In genomic region chr22:36522662-36523061, GRCh38 we compare ENCODE assay signal across 24 cellular contexts. TPM values are rescaled to one million over a fixed set of nuclear protein-coding genes. Genes with fewer than 3 reads are reported as not detected.
DNase-seq lines count a peak whose midpoint lies in the region; ATAC-seq, FAIRE-seq and TF ChIP-seq lines count a peak whose summit lies in the region.
"Had no signal": no experiment of that assay in that cellular context is flagged by ENCODE, and none has a peak within 500 bp of the region (broad histone marks: within the 10 kb centered on the region; RNA-seq: fewer than 3 reads in every experiment).

No MANE protein-coding gene starts in this region.

- no peaks in the 10 kb centered on the region for H3K27me3 Mint-ChIP-seq in activated T-cell treated with anti-CD3 and anti-CD28 coated beads, Interleukin-2, amount 50 U/mL, for 24 hours
- H3K27me3 Mint-ChIP-seq in stimulated activated memory B cell treated with anti-CD40 and anti-IgM and Interleukin-4, amounts not matched to agents 10 μg/mL and 1 μg/mL and 100 μg/mL, for 72 hours = no peaks in the 10 kb centered on the region
- H3K27me3 Mint-ChIP-seq: B cell; CD4-positive, CD25-positive, alpha-beta regulatory T cell had no signal

- H3K79me2 ChIP-seq in GM12878 (ENCODE audit: control insufficient read depth, insufficient read depth, low read length) = peaks cover 21% of the 10 kb centered on the region

- BruUV-seq in GM12878 (replicated peaks; lab: Mats Ljungman, UMichigan) = no TSS peak

- H3K4me3 ChIP-seq in GM12878 = no peak overlapping the region
- H3K4me3 ChIP-seq: BLaER1, HAP-1 had no signal

- H3K27ac Mint-ChIP-seq in activated T-cell treated with anti-CD3 and anti-CD28 coated beads, Interleukin-2, amount 50 U/mL, for 24 hours = peak overlapping the region; percentile 74
- H3K27ac Mint-ChIP-seq in stimulated activated memory B cell treated with anti-CD40 and anti-IgM and Interleukin-4, amounts not matched to agents 10 μg/mL and 1 μg/mL and 100 μg/mL, for 72 hours = no peak overlapping the region
- H3K27ac Mint-ChIP-seq in stimulated activated effector memory CD8-positive, alpha-beta T cell treated with anti-CD3 and anti-CD28 coated beads, Interleukin-12 subunit alpha, Interleukin-12 subunit beta, amount 100 ng/mL, for 72 hours = no peak overlapping the region
- H3K27ac Mint-ChIP-seq: B cell; CD4-positive, CD25-positive, alpha-beta regulatory T cell; CD8-positive, alpha-beta T cell; HFFc6 had no signal

- RAD21 ChIA-PET in GM12878 (lab: Charles Lee; ENCODE audit: unreplicated experiment) = interaction anchor here (1.2 kb wide), 1 partner anchor 12 kb away, joined by 4 read pairs; no protein-coding TSS in a partner anchor

- no peak for TF ChIP-seq POLR2A in GM12891 (IDR thresholded peaks at IDR 0.05; ENCODE audit: low read depth, low read length)
- no peak for TF ChIP-seq POLR2A in GM12878 (IDR thresholded peaks at IDR 0.05; ENCODE audit: low read depth, low read length)

- peaks cover 100% of the 10 kb centered on the region for H3K36me3 Mint-ChIP-seq in activated T-cell treated with anti-CD3 and anti-CD28 coated beads, Interleukin-2, amount 50 U/mL, for 24 hours (ENCODE audit: low read depth)
- H3K36me3 Mint-ChIP-seq in stimulated activated memory B cell treated with anti-CD40 and anti-IgM and Interleukin-4, amounts not matched to agents 10 μg/mL and 1 μg/mL and 100 μg/mL, for 72 hours = peaks cover 93% of the 10 kb centered on the region
- H3K36me3 Mint-ChIP-seq in stimulated activated effector memory CD8-positive, alpha-beta T cell treated with anti-CD3 and anti-CD28 coated beads, Interleukin-12 subunit alpha, Interleukin-12 subunit beta, amount 100 ng/mL, for 72 hours = peaks cover 100% of the 10 kb centered on the region

- no peaks in the 10 kb centered on the region; the same call in 2 of the 3 replicates for H3K9me3 ChIP-seq in GM12878 (replicated peaks; ENCODE audit: control insufficient read depth, insufficient read depth, low read length)
- H3K9me3 ChIP-seq: BLaER1, Caco-2, HAP-1 had no signal

- no peak for TF ChIP-seq RAD21 in GM12878 (IDR thresholded peaks at IDR 0.05; ENCODE audit: insufficient read depth, low read depth, low read length)

- TF ChIP-seq CTCF in GM12878 (IDR thresholded peaks at IDR 0.05 in 2 of 3, conservative IDR thresholded peaks at IDR 0.05 in 1 of 3; ENCODE audit: control insufficient read depth in 2 of 3, extremely low read depth in 1 of 3, insufficient read depth in 1 of 3, low read depth in 3 of 3, low read length in 3 of 3) = no peak

- no peaks in the 10 kb centered on the region; the same call in 1 of the 2 replicates for H4K20me1 ChIP-seq in GM12878 (ENCODE audit: control insufficient read depth, insufficient read depth)

- no peak overlapping the region; the same call in 1 of the 2 replicates for H3K9ac ChIP-seq in GM12878 (ENCODE audit: control insufficient read depth, insufficient read depth, low read length)
- H3K9ac ChIP-seq: BLaER1 had no signal

- in situ Hi-C loops in GM12878 (cut with MboI) = loop anchor here (25.0 kb wide), 1 partner anchor 1110 kb away; the partner anchor contains the start of gene MCM5

- intact Hi-C loops in GM12878 (cut with micrococcal nuclease; ENCODE audit: unreplicated experiment) = no loop called here

- WGBS in GM12878 (ENCODE audit: insufficient coverage, insufficient replicate concordance, low lambda C conversion rate, missing lambda C conversion rate) = 80% methylated on average over 6 of the region's 6 CpGs

- POLR2A ChIA-PET in GM12878 (lab: Charles Lee) = no interaction called here

- H3K36me3 ChIP-seq in GM12878 (ENCODE audit: control insufficient read depth in 2 of 2, insufficient read depth in 2 of 2, low read length in 1 of 2) = peaks cover 35 to 64% of the 10 kb centered on the region in 2 experiments

- CTCF ChIA-PET in GM12878 (lab: Yijun Ruan, JAX) = interaction anchor here (1.6 kb wide), 1 partner anchor 11 kb away, joined by 5 read pairs; no protein-coding TSS in a partner anchor

- no peaks in the 10 kb centered on the region; the same call in 1 of the 2 replicates for H3K4me1 ChIP-seq in GM12878 (ENCODE audit: control insufficient read depth, insufficient read depth, low read length)

- FAIRE-seq in GM12891 (lab: Jason Lieb, UNC) = no peak
- no peak for FAIRE-seq in GM12878 (lab: Jason Lieb, UNC)
- FAIRE-seq: A204.1, GM12892, H54 had no signal

- SMC1A ChIA-PET in GM12878 (lab: Charles Lee; ENCODE audit: uncharacterized antibody, unreplicated experiment) = no interaction called here

- H3K4me3 Mint-ChIP-seq in activated T-cell treated with anti-CD3 and anti-CD28 coated beads, Interleukin-2, amount 50 U/mL, for 24 hours = no peak overlapping the region
- no peak overlapping the region for H3K4me3 Mint-ChIP-seq in stimulated activated memory B cell treated with anti-CD40 and anti-IgM and Interleukin-4, amounts not matched to agents 10 μg/mL and 1 μg/mL and 100 μg/mL, for 72 hours
- no peak overlapping the region for H3K4me3 Mint-ChIP-seq in stimulated activated effector memory CD8-positive, alpha-beta T cell treated with anti-CD3 and anti-CD28 coated beads, Interleukin-12 subunit alpha, Interleukin-12 subunit beta, amount 100 ng/mL, for 72 hours
- H3K4me3 Mint-ChIP-seq: B cell; CD8-positive, alpha-beta T cell; HFFc6 had no signal

- peak; percentile 41; the same call in 2 of the 3 replicates for ATAC-seq in GM12878
- ATAC-seq in stimulated activated memory B cell treated with anti-CD40 and anti-IgM and Interleukin-4, amounts not matched to agents 10 μg/mL and 1 μg/mL and 100 μg/mL, for 72 hours = peak; percentile 48
- ATAC-seq in stimulated activated effector memory CD8-positive, alpha-beta T cell treated with anti-CD3 and anti-CD28 coated beads, Interleukin-12 subunit alpha, Interleukin-12 subunit beta, amount 100 ng/mL, for 72 hours = no peak
- ATAC-seq: CD8-positive, alpha-beta T cell had no signal

- H3K27me3 ChIP-seq in GM12878 (replicated peaks in 1 of 2; ENCODE audit: control insufficient read depth in 2 of 2, insufficient read depth in 2 of 2, low read length in 1 of 2) = no peaks in the 10 kb centered on the region
- H3K27me3 ChIP-seq: BLaER1 had no signal

- TF ChIP-seq EP300 in GM12878 (IDR thresholded peaks at IDR 0.05; ENCODE audit: borderline replicate concordance in 1 of 2, control insufficient read depth in 1 of 2, low read depth in 2 of 2, low read length in 2 of 2) = no peak

- peaks cover 29% of the 10 kb centered on the region for H3K4me1 Mint-ChIP-seq in activated T-cell treated with anti-CD3 and anti-CD28 coated beads, Interleukin-2, amount 50 U/mL, for 24 hours (ENCODE audit: low read depth)
- H3K4me1 Mint-ChIP-seq in stimulated activated memory B cell treated with anti-CD40 and anti-IgM and Interleukin-4, amounts not matched to agents 10 μg/mL and 1 μg/mL and 100 μg/mL, for 72 hours = peaks cover 25% of the 10 kb centered on the region
- peaks cover 17% of the 10 kb centered on the region for H3K4me1 Mint-ChIP-seq in stimulated activated effector memory CD8-positive, alpha-beta T cell treated with anti-CD3 and anti-CD28 coated beads, Interleukin-12 subunit alpha, Interleukin-12 subunit beta, amount 100 ng/mL, for 72 hours

- DNase-seq in activated T-cell treated with anti-CD3 and anti-CD28 coated beads, Interleukin-2, amount 50 U/mL, for 24 hours = no peak
- no peak for DNase-seq in activated T-cell treated with anti-CD3 and anti-CD28 coated beads, Interleukin-2, amount 50 U/mL, for 48 hours
- DNase-seq in GM12891 (ENCODE audit: insufficient read length, low spot score) (no peak), GM12878 (ENCODE audit: low read depth, low spot score) (no peak), DMS79 (lab: John Stamatoyannopoulos, UW) (no peak)
- DNase-seq in activated CD4-positive, alpha-beta T cell treated with anti-CD3 and anti-CD28 coated beads, Interleukin-2, amount 50 U/mL, for 4 hours = no peak
- DNase-seq in stimulated activated effector memory CD8-positive, alpha-beta T cell treated with anti-CD3 and anti-CD28 coated beads, Interleukin-12 subunit alpha, Interleukin-12 subunit beta, amount 100 ng/mL, for 72 hours (ENCODE audit: low spot score in 2 of 2) = no peak
- DNase-seq: Caco-2; CD4-positive, CD25-positive, alpha-beta regulatory T cell; CD8-positive, alpha-beta T cell; DMS153; EL; GDM1; GOT3; HFFc6 had no signal

- no peak overlapping the region for H2AFZ ChIP-seq in GM12878 (ENCODE audit: control insufficient read depth, low read depth, low read length)

- H3K9me3 Mint-ChIP-seq in activated T-cell treated with anti-CD3 and anti-CD28 coated beads, Interleukin-2, amount 50 U/mL, for 24 hours = no peaks in the 10 kb centered on the region
- H3K9me3 Mint-ChIP-seq in stimulated activated memory B cell treated with anti-CD40 and anti-IgM and Interleukin-4, amounts not matched to agents 10 μg/mL and 1 μg/mL and 100 μg/mL, for 72 hours = no peaks in the 10 kb centered on the region
- no peaks in the 10 kb centered on the region for H3K9me3 Mint-ChIP-seq in stimulated activated effector memory CD8-positive, alpha-beta T cell treated with anti-CD3 and anti-CD28 coated beads, Interleukin-12 subunit alpha, Interleukin-12 subunit beta, amount 100 ng/mL, for 72 hours
- H3K9me3 Mint-ChIP-seq: CD4-positive, CD25-positive, alpha-beta regulatory T cell; CD8-positive, alpha-beta T cell; HFFc6 had no signal

- H3K4me2 ChIP-seq in GM12878 (ENCODE audit: control insufficient read depth, insufficient read depth) = no peak overlapping the region
- H3K4me2 ChIP-seq: BLaER1 had no signal

- H3K27ac ChIP-seq in GM12878 (ENCODE audit: control insufficient read depth, insufficient read depth) = no peak overlapping the region
- H3K27ac ChIP-seq: 22Rv1, BLaER1, C4-2B had no signal

RNA-seq across cellular contexts. Expression of gene EIF3D, which starts 6.3 kb away (rescaled TPM):
- 325 TPM for polyA plus RNA-seq in GM12891 (2012; ENCODE audit: low read depth, missing spikeins)
- 247 and 275 TPM in 2 replicates for total RNA-seq in GM12878 (2013; cell fraction: nucleolus; rRNA removed)
- total RNA-seq in GM12878 (2014; rRNA removed) (417 and 438 TPM in 2 replicates), GM12878 (2014; rRNA removed; fragmentation: Illumina TruSeq; extraction: Trizol) (424 and 435 TPM in 2 replicates), GM12878 (2021) (278 and 300 TPM in 2 replicates)
- 281 TPM for polyA plus RNA-seq in GM12878 (2011; ENCODE audit: low read depth)
- polyA plus RNA-seq in GM12878 (2011; rRNA removed) (460 and 558 TPM in 2 replicates), GM12878 (2014; fragmentation: Illumina TruSeq; extraction: Trizol) (488 and 502 TPM in 2 replicates), GM12878 (2014; fragmentation: Nextera tagmentation; extraction: Ambion mirVana) (100 to 1,000 TPM; 249 to 445 TPM), GM12878 (2014; rRNA removed) (428 and 440 TPM in 2 replicates), GM12878 (2016; fragmentation: Nextera tagmentation; extraction: Ambion mirVana) (100 to 1,000 TPM; 240 to 243 TPM)
- polyA plus RNA-seq in GM12878 (2011; cell fraction: cytosol; rRNA removed) = 608 and 749 TPM in 2 replicates
- polyA plus RNA-seq in GM12878 (2011; cell fraction: nucleus; rRNA removed) = 437 and 497 TPM in 2 replicates
- 340 and 341 TPM in 2 replicates for polyA plus RNA-seq in GM12878 (2012)
- polyA minus RNA-seq in GM12878 (2011; rRNA and poly(A)+ RNA removed) = 813 and 847 TPM in 2 replicates
- 198 and 219 TPM in 2 replicates for polyA minus RNA-seq in GM12878 (2011; cell fraction: cytosol; rRNA and poly(A)+ RNA removed)
- 136 and 196 TPM in 2 replicates for polyA minus RNA-seq in GM12878 (2011; cell fraction: nucleus; rRNA and poly(A)+ RNA removed)

RNA-seq across cellular contexts. Expression of gene FOXRED2, which starts 15.8 kb away (rescaled TPM):
- polyA plus RNA-seq in GM12891 (2012; ENCODE audit: low read depth, missing spikeins) = 4.2 TPM
- total RNA-seq in GM12878 (2013; cell fraction: nucleolus; rRNA removed) = 13.5 and 15.1 TPM in 2 replicates
- total RNA-seq in GM12878 (2014; rRNA removed) (5.1 and 7.3 TPM in 2 replicates), GM12878 (2014; rRNA removed; fragmentation: Illumina TruSeq; extraction: Trizol) (3.7 TPM in 2 replicates), GM12878 (2021) (25.5 and 28.8 TPM in 2 replicates)
- polyA plus RNA-seq in GM12878 (2011; ENCODE audit: low read depth) = 3.3 TPM
- polyA plus RNA-seq in GM12878 (2011; rRNA removed) (1.1 and 1.8 TPM in 2 replicates), GM12878 (2014; fragmentation: Illumina TruSeq; extraction: Trizol) (9.6 and 9.8 TPM in 2 replicates), GM12878 (2014; fragmentation: Nextera tagmentation; extraction: Ambion mirVana) (1 to 10 TPM; 3.5 to 3.9 TPM), GM12878 (2014; rRNA removed) (7.9 and 8.4 TPM in 2 replicates), GM12878 (2016; fragmentation: Nextera tagmentation; extraction: Ambion mirVana) (10 to 100 TPM; 20.1 to 24.0 TPM)
- 2.2 and 3.1 TPM in 2 replicates for polyA plus RNA-seq in GM12878 (2011; cell fraction: cytosol; rRNA removed)
- polyA plus RNA-seq in GM12878 (2011; cell fraction: nucleus; rRNA removed) = 4.3 and 4.7 TPM in 2 replicates
- polyA plus RNA-seq in GM12878 (2012) = 5.4 TPM in 2 replicates
- polyA minus RNA-seq in GM12878 (2011; rRNA and poly(A)+ RNA removed) = 2.6 and 3.9 TPM in 2 replicates
- 3.0 and 3.9 TPM in 2 replicates for polyA minus RNA-seq in GM12878 (2011; cell fraction: cytosol; rRNA and poly(A)+ RNA removed)
- polyA minus RNA-seq in GM12878 (2011; cell fraction: nucleus; rRNA and poly(A)+ RNA removed) = 2.2 and 3.6 TPM in 2 replicates

RNA-seq across cellular contexts. Expression of gene TXN2, which starts 41.2 kb away (rescaled TPM):
- 146 TPM for polyA plus RNA-seq in GM12891 (2012; ENCODE audit: low read depth, missing spikeins)
- 7.3 and 8.2 TPM in 2 replicates for total RNA-seq in GM12878 (2013; cell fraction: nucleolus; rRNA removed)
- total RNA-seq in GM12878 (2014; rRNA removed) = 81.6 and 96.5 TPM in 2 replicates
- 70.2 and 70.4 TPM in 2 replicates for total RNA-seq in GM12878 (2014; rRNA removed; fragmentation: Illumina TruSeq; extraction: Trizol)
- total RNA-seq in GM12878 (2021) = 119 and 126 TPM in 2 replicates
- polyA plus RNA-seq in GM12878 (2011; ENCODE audit: low read depth) = 46.7 TPM
- polyA plus RNA-seq in GM12878 (2011; rRNA removed) = 176 and 233 TPM in 2 replicates
- 244 and 280 TPM in 2 replicates for polyA plus RNA-seq in GM12878 (2011; cell fraction: cytosol; rRNA removed)
- polyA plus RNA-seq in GM12878 (2011; cell fraction: nucleus; rRNA removed) = 135 and 140 TPM in 2 replicates
- 139 and 155 TPM in 2 replicates for polyA plus RNA-seq in GM12878 (2012)
- 101 and 102 TPM in 2 replicates for polyA plus RNA-seq in GM12878 (2014; fragmentation: Illumina TruSeq; extraction: Trizol)
- 100 to 1,000 TPM; 330 to 350 TPM for polyA plus RNA-seq in GM12878 (2014; fragmentation: Nextera tagmentation; extraction: Ambion mirVana)
- polyA plus RNA-seq in GM12878 (2014; rRNA removed) = 144 and 180 TPM in 2 replicates
- polyA plus RNA-seq in GM12878 (2016; fragmentation: Nextera tagmentation; extraction: Ambion mirVana) = 100 to 1,000 TPM; 221 to 285 TPM
- polyA minus RNA-seq in GM12878 (2011; rRNA and poly(A)+ RNA removed) = 180 and 183 TPM in 2 replicates
- 34.3 and 55.5 TPM in 2 replicates for polyA minus RNA-seq in GM12878 (2011; cell fraction: cytosol; rRNA and poly(A)+ RNA removed)
- 20.3 and 27.4 TPM in 2 replicates for polyA minus RNA-seq in GM12878 (2011; cell fraction: nucleus; rRNA and poly(A)+ RNA removed)
